ENCODE assay signal across 8 cellular contexts in genomic region chr6:27388293-27389197, GRCh38. TPM values are rescaled to one million over a fixed set of nuclear protein-coding genes. Genes with fewer than 3 reads are reported as not detected.
DNase-seq lines count a peak whose midpoint lies in the region; ATAC-seq and TF ChIP-seq lines count a peak whose summit lies in the region.

TSS of gene ZNF391 (plus strand) at chr6:27388759. CDS start at chr6:27400371, 11,612 bp downstream.

- ATAC-seq in GM18858 (IDR thresholded peaks at IDR 0.05; ENCODE audit: unreplicated experiment) (peak; percentile 75), HG03097 (IDR thresholded peaks at IDR 0.05; ENCODE audit: low FRiP score, unreplicated experiment) (peak; percentile 80), left colon (peak; percentile 95)

- peak within 1 kb of the TSS; percentile 5 for H3K27ac ChIP-seq in colonic mucosa

- H3K9ac ChIP-seq in colonic mucosa (ENCODE audit: low read depth in 2 of 2, low read length in 2 of 2) = peak within 1 kb of the TSS; percentile 76 to 93

- H3K27me3 ChIP-seq in colonic mucosa = no peaks in the 10 kb centered on the region

- CTCF ChIA-PET in AG04449 (lab: Yijun Ruan, JAX) = no interaction called here

- intact Hi-C loops in colonic mucosa (cut with DNase I) (no loop called here), left colon (cut with DNase I, micrococcal nuclease) (no loop called here)

- DNase-seq in AG04449 (ENCODE audit: low read depth, low spot score) = peak; percentile 46
- DNase-seq in NCI-H2227 treated with DMSO at 0.1 percent for 48 hours (lab: John Stamatoyannopoulos, UW) = peak; percentile 91
- peak; percentile 43 to 58 for DNase-seq in activated CD4-positive, alpha-beta T cell treated with anti-CD3 and anti-CD28 coated beads for 24 hours (ENCODE audit: low read depth in 2 of 2)
- peak; percentile 74 for DNase-seq in colonic mucosa
- DNase-seq in left colon = peak; percentile 61 to 75
- DNase-seq in stimulated activated CD4-positive, alpha-beta T cell treated with anti-CD3 and anti-CD28 coated beads, Interleukin-1b, Interleukin-23, amount 100 ng/mL, for 48 hours = peak; percentile 73

- TF ChIP-seq CTCF in AG04449 (IDR thresholded peaks at IDR 0.05; ENCODE audit: insufficient read depth, low read length, missing control alignments) = no peak
- no peak for TF ChIP-seq CTCF in colonic mucosa (IDR thresholded peaks at IDR 0.05)

- H3K4me3 ChIP-seq in AG04449 (ENCODE audit: low read depth, low read length) = peak within 1 kb of the TSS; percentile 83
- peak within 1 kb of the TSS; percentile 43 for H3K4me3 ChIP-seq in colonic mucosa

- H3K36me3 ChIP-seq in colonic mucosa = no peaks in the 10 kb centered on the region

- POLR2A ChIA-PET in AG04449 (lab: Yijun Ruan, JAX) = interaction anchor here (0.7 to 1.0 kb wide), 2 partner anchors 85 to 307 kb away, joined by 3 read pairs; partner anchors contain the start of gene ZNF184

- H3K4me1 ChIP-seq in colonic mucosa = no peaks in the 10 kb centered on the region

- no peaks in the 10 kb centered on the region for H3K9me3 ChIP-seq in colonic mucosa

RNA-seq across cellular contexts. Expression of gene ZNF391, which starts in this region (rescaled TPM):
- total RNA-seq in colonic mucosa (1 to 10 TPM in 1 of 2 donors, under 1 TPM in 1; 0.96 to 1.9 TPM), left colon (1 to 10 TPM; 1.4 to 1.8 TPM)

Comparison
In these comparisons a context has a peak if more than half of its experiments do, and no peak if none do; other contexts are left out.
1. Peak in every context shown above with its lines: DNase-seq, ATAC-seq, H3K4me3 ChIP-seq and H3K27ac ChIP-seq.